8 cellular contexts compared by ENCODE assay signal in genomic region chr20:25058051-25058796, GRCh38. TPM values are rescaled to one million over a fixed set of nuclear protein-coding genes. Genes with fewer than 3 reads are reported as not detected.
DNase-seq lines count a peak whose midpoint lies in the region; ATAC-seq and TF ChIP-seq lines count a peak whose summit lies in the region.

Gene ACSS1 (minus strand): TSS chr20:25058139. CDS start chr20:25058102, 37 bp downstream.

- ATAC-seq in WTC11 = peak; percentile 51

- H3K27ac ChIP-seq in HUES48 (ENCODE audit: low read depth, low read length) (no peak within 1 kb of the TSS), liver (ENCODE audit: low read depth in 1 of 2, low read length in 2 of 2) (peak within 1 kb of the TSS; percentile 73 to 79)

- POLR2A ChIA-PET in WTC11 (lab: Charles Lee) = no interaction called here

- peaks cover 86% of the 10 kb centered on the region for H3K27me3 ChIP-seq in HUES48 (ENCODE audit: control insufficient read depth, insufficient read depth, low read length)
- H3K27me3 ChIP-seq in liver (ENCODE audit: control insufficient read depth in 4 of 4, insufficient read depth in 4 of 4, low read length in 3 of 4) = no peaks in the 10 kb centered on the region

- no peaks in the 10 kb centered on the region for H3K36me3 ChIP-seq in HUES48 (ENCODE audit: control insufficient read depth, insufficient read depth, low read length)
- no peaks in the 10 kb centered on the region for H3K36me3 ChIP-seq in liver (ENCODE audit: control insufficient read depth in 4 of 4, insufficient read depth in 3 of 4, low read depth in 1 of 4, low read length in 3 of 4)

- no peaks in the 10 kb centered on the region for H3K9me3 ChIP-seq in HUES48 (ENCODE audit: control insufficient read depth, insufficient read depth, low read length)
- H3K9me3 ChIP-seq in liver (ENCODE audit: control insufficient read depth in 4 of 4, low read length in 3 of 4) = no peaks in the 10 kb centered on the region

- no peak within 1 kb of the TSS for H3K27ac Mint-ChIP-seq in WTC11

- H3K27me3 Mint-ChIP-seq in WTC11 (ENCODE audit: low read depth) = peaks cover 76% of the 10 kb centered on the region

- WGBS in liver = 12% methylated on average over 52 of the region's 52 CpGs

- TF ChIP-seq CTCF in GM20000 (IDR thresholded peaks at IDR 0.05; ENCODE audit: extremely low read depth, missing control alignments) = no peak
- no peak for TF ChIP-seq CTCF in WTC11 (IDR thresholded peaks at IDR 0.05)
- TF ChIP-seq CTCF in cardiac fibroblast (IDR thresholded peaks at IDR 0.05; ENCODE audit: low read depth, low read length) = no peak
- no peak for TF ChIP-seq CTCF in liver (IDR thresholded peaks at IDR 0.05; ENCODE audit: low read depth, low read length, missing input control)

- H3K4me3 ChIP-seq in HUES48 (ENCODE audit: low read depth, low read length) (peak within 1 kb of the TSS; percentile 62), cardiac fibroblast (replicated peaks in 1 of 2; ENCODE audit: low read depth in 2 of 2, low read length in 2 of 2) (peak within 1 kb of the TSS; percentile 61 to 72), liver (ENCODE audit: low read depth in 1 of 3, low read length in 3 of 3) (peak within 1 kb of the TSS; percentile 56 to 75 (median 71))

- H3K4me3 Mint-ChIP-seq in WTC11 = peak within 1 kb of the TSS; percentile 64

- H3K9me3 Mint-ChIP-seq in WTC11 = no peaks in the 10 kb centered on the region

- peaks cover 6% of the 10 kb centered on the region; the same call in 1 of the 2 replicates for H3K4me1 Mint-ChIP-seq in WTC11

- H3K4me1 ChIP-seq in HUES48 (ENCODE audit: control insufficient read depth, insufficient read depth, low read length) = peaks cover 5% of the 10 kb centered on the region
- H3K4me1 ChIP-seq in liver (ENCODE audit: control insufficient read depth in 4 of 4, insufficient read depth in 4 of 4, low read length in 3 of 4) = peaks cover 13 to 48% (median 29%) of the 10 kb centered on the region in 4 donors

- CTCF ChIA-PET in WTC11 (lab: Charles Lee) = interaction anchor here (1.4 to 2.0 kb wide), 2 partner anchors 62 to 65 kb away, joined by 5 to 7 read pairs; no protein-coding TSS in a partner anchor

- H3K36me3 Mint-ChIP-seq in WTC11 = no peaks in the 10 kb centered on the region

- H3K9ac ChIP-seq in HUES48 (ENCODE audit: low read depth, low read length) = no peak within 1 kb of the TSS
- H3K9ac ChIP-seq in liver (ENCODE audit: low read depth in 1 of 2, low read length in 2 of 2) = peak within 1 kb of the TSS; percentile 8 to 44

- DNase-seq in DMS153 treated with DMSO at 0.1 percent for 48 hours (lab: John Stamatoyannopoulos, UW; ENCODE audit: unreplicated experiment) = peak; percentile 10
- peak; percentile 90 for DNase-seq in GM20000 (ENCODE audit: low spot score)
- DNase-seq in WTC11 (ENCODE audit: low spot score) = peak; percentile 36
- DNase-seq in cardiac fibroblast (ENCODE audit: low read depth in 2 of 2) = peak in 1 of 2 donors; percentile 53
- DNase-seq in stimulated activated CD4-positive, alpha-beta T cell treated with anti-CD3 and anti-CD28 coated beads, Interleukin-4, amount 100 ng/mL, for 4 hours = peak; percentile 61 to 71
- DNase-seq in HCEC 1CT = no peak

- no peak for TF ChIP-seq RAD21 in liver (IDR thresholded peaks at IDR 0.05)

TF ChIP-seq in WTC11, 78 proteins besides CTCF, POLR2A, EP300 and RAD21 (continues in another document):
- no peak for TF ChIP-seq IRF2 (CRISPR knock-in tag; IDR thresholded peaks at IDR 0.05; ENCODE audit: borderline replicate concordance, low read depth)
- no peak for TF ChIP-seq PRRX2 (CRISPR knock-in tag; IDR thresholded peaks at IDR 0.05)
- peak; percentile 80; the same call in 1 of the 2 replicates for TF ChIP-seq ESRRA (CRISPR knock-in tag; IDR thresholded peaks at IDR 0.05; ENCODE audit: borderline replicate concordance)
- TF ChIP-seq PRDM15 (CRISPR knock-in tag; IDR thresholded peaks at IDR 0.05) = peak; percentile 60

TF ChIP-seq in liver, 16 proteins besides CTCF, POLR2A, EP300 and RAD21:
- TF ChIP-seq EGR1 (IDR thresholded peaks at IDR 0.05; ENCODE audit: low read depth in 2 of 2) = no peak
- no peak for TF ChIP-seq GABPA (IDR thresholded peaks at IDR 0.05 in 1 of 2, conservative IDR thresholded peaks at IDR 0.05 in 1 of 2)
- TF ChIP-seq JUND (IDR thresholded peaks at IDR 0.05) = no peak
- TF ChIP-seq RXRA (IDR thresholded peaks at IDR 0.05) = no peak

RNA-seq across cellular contexts. Expression of gene ACSS1, which starts in this region (rescaled TPM):
- 1.5 to 2.7 TPM (median 2.4 TPM) in 3 replicates for total RNA-seq in WTC11 (2021)
- total RNA-seq in liver = 10 to 100 TPM; 37.2 to 87.5 TPM
- polyA plus RNA-seq in liver = 1 to 10 TPM; 5.3 to 7.1 TPM

Comparison
In these comparisons a context has a peak if more than half of its experiments do, and no peak if none do; other contexts are left out.
1. RNA of gene ACSS1 (total RNA-seq): 37.2 to 87.5 TPM in liver; 1.5 to 2.7 TPM in WTC11; every median in the first group is over 10 times any median in the second.
2. Peak in every context shown above with its lines, with median percentiles within 50 percentile points of each other: H3K4me3 ChIP-seq.